Comparison of ENCODE assay signal across 15 cellular contexts in genomic region chr10:43296320-43296719, GRCh38.
"Had no signal": no experiment of that assay in that cellular context is flagged by ENCODE, and none has a peak within 500 bp of the region (broad histone marks: within the 10 kb centered on the region; RNA-seq: fewer than 3 reads in every experiment).

No MANE protein-coding gene starts in this region.

- H3K27ac ChIP-seq: epithelial cell of prostate, right atrium auricular region, stomach, testis, upper lobe of left lung had no signal

- H3K36me3 ChIP-seq: right atrium auricular region, stomach, upper lobe of left lung had no signal

- DNase-seq: activated CD4-positive, alpha-beta T cell treated with anti-CD3 and anti-CD28 coated beads for 1 hour; activated naive CD4-positive, alpha-beta T cell; dermis blood vessel endothelial cell; effector memory CD8-positive, alpha-beta T cell; foreskin melanocyte; kidney glomerular epithelial cell; mesenchymal stem cell; small intestine; stomach; testis; upper lobe of left lung had no signal

- H3K4me3 Mint-ChIP-seq: activated T-helper 1 cell treated with anti-CD3 and anti-CD28 coated beads, Interleukin-12 subunit alpha, Interleukin-12 subunit beta, Interleukin-2, Interleukin-4 antibody, amounts not matched to agents 30 ng/mL and 10 ng/mL and 1 ng/mL, durations not matched to agents 14 hours and 24 hours and 36 hours; natural killer cell treated with Interleukin-12 subunit alpha and Interleukin-12 subunit beta and Interleukin-15 and Interleukin-18, amount 100 ng/mL, for 72 hours had no signal

- H3K27me3 ChIP-seq: right atrium auricular region, testis, upper lobe of left lung had no signal

- H3K9me3 Mint-ChIP-seq: effector memory CD8-positive, alpha-beta T cell; natural killer cell treated with Interleukin-12 subunit alpha and Interleukin-12 subunit beta and Interleukin-15 and Interleukin-18, amount 100 ng/mL, for 72 hours had no signal

- H3K4me3 ChIP-seq: right atrium auricular region, stomach, testis, upper lobe of left lung had no signal

- H3K9me3 ChIP-seq: right atrium auricular region, stomach, testis, upper lobe of left lung had no signal

- ATAC-seq: effector memory CD8-positive, alpha-beta T cell had no signal

- H3K4me1 ChIP-seq: testis had no signal

- H3K36me3 Mint-ChIP-seq: natural killer cell treated with Interleukin-12 subunit alpha and Interleukin-12 subunit beta and Interleukin-15 and Interleukin-18, amount 100 ng/mL, for 72 hours had no signal

- H3K27me3 Mint-ChIP-seq: effector memory CD8-positive, alpha-beta T cell had no signal
